16 cellular contexts compared by ENCODE assay signal in genomic region chr17:73458191-73458590, GRCh38.
DNase-seq lines count a peak whose midpoint lies in the region; ATAC-seq and TF ChIP-seq lines count a peak whose summit lies in the region.
"Had no signal": no experiment of that assay in that cellular context is flagged by ENCODE, and none has a peak within 500 bp of the region (broad histone marks: within the 10 kb centered on the region; RNA-seq: fewer than 3 reads in every experiment).

No MANE protein-coding gene starts in this region.

- no peaks in the 10 kb centered on the region for H3F3A ChIP-seq in PC-3 (ENCODE audit: low read length, unreplicated experiment)

- no peak overlapping the region for H4K12ac ChIP-seq in trophoblast cell (ENCODE audit: low read depth, low read length)

- H3K14ac ChIP-seq in trophoblast cell (ENCODE audit: low read length): no peak overlapping the region

- H3K9me3 ChIP-seq in trophoblast cell (ENCODE audit: insufficient read depth, low read depth, low read length) (peaks cover 3% of the 10 kb centered on the region), PC-3 (ENCODE audit: low read length) (no peaks in the 10 kb centered on the region)
- H3K9me3 ChIP-seq: Caco-2, HAP-1 had no signal

- no peak for ATAC-seq in PC-3
- ATAC-seq: CD8-positive, alpha-beta T cell had no signal

- intact Hi-C loops in PC-3 (cut with micrococcal nuclease): no loop called here

- no peaks in the 10 kb centered on the region for H4K20me1 ChIP-seq in PC-3 (ENCODE audit: low read length)
- H4K20me1 ChIP-seq: BLaER1 had no signal

- whole genome bisulfite sequencing in trophoblast cell (ENCODE audit: extremely low coverage, insufficient coverage, insufficient read length): no CpG with 5 or more reads among the region's 5 CpGs

- H3K27ac ChIP-seq in trophoblast cell (ENCODE audit: low read depth, low read length) (no peak overlapping the region), PC-3 (ENCODE audit: low read length) (no peak overlapping the region)
- H3K27ac ChIP-seq: BLaER1, C4-2B had no signal

- H3K4me2 ChIP-seq in trophoblast cell (ENCODE audit: low read length) (no peak overlapping the region), PC-3 (ENCODE audit: low read length) (no peak overlapping the region)
- H3K4me2 ChIP-seq: BLaER1 had no signal

- CTCF ChIA-PET in PC-3 (lab: Charles Lee): no interaction called here

- no peaks in the 10 kb centered on the region for H3K79me1 ChIP-seq in trophoblast cell (ENCODE audit: low read length)

- H2AK5ac ChIP-seq in trophoblast cell (ENCODE audit: low read length): no peak overlapping the region

- BruUV-seq in PC-3 (replicated peaks; lab: Mats Ljungman, UMichigan): no TSS peak

- H4K91ac ChIP-seq in trophoblast cell (ENCODE audit: low read depth, low read length): no peak overlapping the region

- H3K4ac ChIP-seq in trophoblast cell (ENCODE audit: low read depth, low read length): no peak overlapping the region

- DNase-seq in DMS 273 (lab: John Stamatoyannopoulos, UW; ENCODE audit: unreplicated experiment) (peak; percentile 75), DMS 273 treated with DMSO at 0.1 percent for 48 hours (lab: John Stamatoyannopoulos, UW) (peak; percentile 59), cerebellum (ENCODE audit: low spot score) (peak; percentile 32), trophoblast cell (peak; percentile 99), DMS53 (lab: John Stamatoyannopoulos, UW) (no peak), PC-3 (no peak), HuH-7 (ENCODE audit: low spot score) (no peak)
- DNase-seq: Caco-2; CD4-positive, CD25-positive, alpha-beta regulatory T cell; CD8-positive, alpha-beta T cell; GF-D8; GOT3; HFFc6 had no signal

- no peak overlapping the region for H4K8ac ChIP-seq in trophoblast cell (ENCODE audit: low read depth, low read length)

- H3K4me3 ChIP-seq in trophoblast cell (ENCODE audit: low read depth, low read length) (no peak overlapping the region), PC-3 (ENCODE audit: low read length) (no peak overlapping the region)
- H3K4me3 ChIP-seq: BLaER1, HAP-1 had no signal

- TF ChIP-seq CTCF in PC-3 (conservative IDR thresholded peaks at IDR 0.05; ENCODE audit: low read depth, low read length): no peak

- no peak overlapping the region for H3K9ac ChIP-seq in trophoblast cell (ENCODE audit: low read length)
- H3K9ac ChIP-seq in PC-3 (ENCODE audit: low read length): no peak overlapping the region
- H3K9ac ChIP-seq: BLaER1 had no signal

- POLR2A ChIA-PET in PC-3 (lab: Charles Lee; ENCODE audit: unreplicated experiment): no interaction called here

- H3K9me2 ChIP-seq in PC-3 (replicated peaks; ENCODE audit: low read length): no peaks in the 10 kb centered on the region

- H2BK120ac ChIP-seq in trophoblast cell (ENCODE audit: insufficient read depth, low read length, poor library complexity): no peak overlapping the region

- H3K27me3 ChIP-seq in trophoblast cell (ENCODE audit: insufficient read depth, low read length) (no peaks in the 10 kb centered on the region), PC-3 (ENCODE audit: low read length) (peaks cover 45% of the 10 kb centered on the region)
- H3K27me3 ChIP-seq: BLaER1 had no signal

- no peaks in the 10 kb centered on the region for H3K4me1 ChIP-seq in trophoblast cell (ENCODE audit: control insufficient read depth in 1 of 2, insufficient read depth in 2 of 2, low read length in 2 of 2)
- H3K4me1 ChIP-seq in PC-3 (ENCODE audit: insufficient read depth, low read length): no peaks in the 10 kb centered on the region
- H3K4me1 ChIP-seq: Caco-2, HAP-1 had no signal

- no peaks in the 10 kb centered on the region for H3K79me2 ChIP-seq in trophoblast cell (ENCODE audit: control insufficient read depth, insufficient read depth, low read length, poor library complexity)
- H3K79me2 ChIP-seq in PC-3 (ENCODE audit: low read length): no peaks in the 10 kb centered on the region

- no peak overlapping the region for H2AFZ ChIP-seq in trophoblast cell (ENCODE audit: insufficient read depth, low read length, poor library complexity)
- no peak overlapping the region for H2AFZ ChIP-seq in PC-3 (ENCODE audit: low read length)

- no peak overlapping the region for H3K23ac ChIP-seq in trophoblast cell (ENCODE audit: low read length)

- H2BK12ac ChIP-seq in trophoblast cell (ENCODE audit: low read length): no peak overlapping the region

- H3K18ac ChIP-seq in trophoblast cell (ENCODE audit: low read length): no peak overlapping the region

- H3K36me3 ChIP-seq in trophoblast cell (ENCODE audit: control insufficient read depth in 1 of 2, insufficient read depth in 2 of 2, low read length in 2 of 2): no peaks in the 10 kb centered on the region
- no peaks in the 10 kb centered on the region for H3K36me3 ChIP-seq in PC-3 (ENCODE audit: low read depth, low read length)
- H3K36me3 ChIP-seq: HAP-1 had no signal

- no peak overlapping the region for H2BK5ac ChIP-seq in trophoblast cell (ENCODE audit: low read depth, low read length, poor library complexity)

Comparison
In these comparisons a context has a peak if more than half of its experiments do, and no peak if none do; other contexts are left out.
1. DNase-seq: peak in DMS 273 (single experiment), DMS 273 treated with DMSO at 0.1 percent for 48 hours (single experiment), cerebellum (single experiment) and trophoblast cell (2 of 2); none in DMS53 (single experiment), PC-3 (single experiment) and HuH-7 (single experiment).